In genomic region chr15:28110416-28110975, GRCh38 we compare ENCODE assay signal across 22 cellular contexts. TPM values are rescaled to one million over a fixed set of nuclear protein-coding genes. Genes with fewer than 3 reads are reported as not detected.
DNase-seq lines count a peak whose midpoint lies in the region; ATAC-seq and TF ChIP-seq lines count a peak whose summit lies in the region.
"Had no signal": no experiment of that assay in that cellular context is flagged by ENCODE, and none has a peak within 500 bp of the region (broad histone marks: within the 10 kb centered on the region; RNA-seq: fewer than 3 reads in every experiment).

No MANE protein-coding gene starts in this region.

- no peak overlapping the region for H3K4me3 ChIP-seq in tibial nerve
- H3K4me3 ChIP-seq: body of pancreas, left lung had no signal

- peaks cover 0 to 14% of the 10 kb centered on the region in 2 donors for H3K27me3 ChIP-seq in tibial nerve

- no peak for TF ChIP-seq POLR2A in tibial nerve (IDR thresholded peaks at IDR 0.05)

- H3K4me1 Mint-ChIP-seq in natural killer cell, result peaks cover 24 to 33% of the 10 kb centered on the region in 2 donors
- peaks cover 14 to 28% of the 10 kb centered on the region in 2 donors for H3K4me1 Mint-ChIP-seq in natural killer cell treated with Interleukin-12 subunit alpha and Interleukin-12 subunit beta and Interleukin-15 and Interleukin-18, amount 100 ng/mL, for 72 hours (ENCODE audit: low read depth in 2 of 2)

- no peaks in the 10 kb centered on the region for H3K9me3 ChIP-seq in tibial nerve
- H3K9me3 ChIP-seq: body of pancreas, left lung, neutrophil had no signal

- H3K4me1 ChIP-seq in tibial nerve, result peaks cover 0 to 17% (median 13%) of the 10 kb centered on the region in 4 donors

- H3K36me3 Mint-ChIP-seq in natural killer cell, result peaks cover 9% of the 10 kb centered on the region
- H3K36me3 Mint-ChIP-seq in natural killer cell treated with Interleukin-12 subunit alpha and Interleukin-12 subunit beta and Interleukin-15 and Interleukin-18, amount 100 ng/mL, for 72 hours, result peaks cover 14% of the 10 kb centered on the region

- ATAC-seq in natural killer cell (no peak), left lobe of liver (no peak), GM18858 (IDR thresholded peaks at IDR 0.05; ENCODE audit: unreplicated experiment) (no peak)
- no peak for ATAC-seq in natural killer cell treated with Interleukin-12 subunit alpha and Interleukin-12 subunit beta and Interleukin-15 and Interleukin-18, amount 100 ng/mL, for 72 hours
- ATAC-seq: activated naive CD4-positive, alpha-beta T cell treated with anti-CD3 and anti-CD28 coated beads, Interleukin-2, amount 50 U/mL, for 72 hours; activated T-cell treated with anti-CD3 and anti-CD28 coated beads, Interleukin-2, amount 50 U/mL, for 4 hours; body of pancreas; left lung; Right ventricle myocardium inferior had no signal

- peaks cover 3 to 47% (median 22%) of the 10 kb centered on the region in 3 donors for H3K36me3 ChIP-seq in tibial nerve

- no peak for TF ChIP-seq EP300 in tibial nerve (IDR thresholded peaks at IDR 0.05)

- peak overlapping the region; percentile 81 to 86 for H3K27ac Mint-ChIP-seq in natural killer cell
- H3K27ac Mint-ChIP-seq in natural killer cell treated with Interleukin-12 subunit alpha and Interleukin-12 subunit beta and Interleukin-15 and Interleukin-18, amount 100 ng/mL, for 72 hours, result no peak overlapping the region
- H3K27ac Mint-ChIP-seq: activated naive CD4-positive, alpha-beta T cell treated with anti-CD3 and anti-CD28 coated beads, Interleukin-2, amount 50 U/mL, for 72 hours; T-helper 1 cell treated with Interleukin-12 subunit alpha and Interleukin-12 subunit beta and Interleukin-4 antibody, amounts not matched to agents 30 μg/mL and 1 μg/mL, for 36 hours had no signal

- H3K27ac ChIP-seq in tibial nerve, result no peak overlapping the region
- H3K27ac ChIP-seq: body of pancreas, epithelial cell of prostate, KMS-11, left lung, neutrophil had no signal

- peaks cover 0 to 8% of the 10 kb centered on the region in 2 donors for H3K27me3 Mint-ChIP-seq in natural killer cell (ENCODE audit: low read depth in 2 of 2)
- peaks cover 5 to 8% of the 10 kb centered on the region in 2 donors for H3K27me3 Mint-ChIP-seq in natural killer cell treated with Interleukin-12 subunit alpha and Interleukin-12 subunit beta and Interleukin-15 and Interleukin-18, amount 100 ng/mL, for 72 hours

- peak overlapping the region; percentile 60 for H3K4me3 Mint-ChIP-seq in natural killer cell
- no peak overlapping the region for H3K4me3 Mint-ChIP-seq in natural killer cell treated with Interleukin-12 subunit alpha and Interleukin-12 subunit beta and Interleukin-15 and Interleukin-18, amount 100 ng/mL, for 72 hours
- H3K4me3 Mint-ChIP-seq: activated T-cell treated with anti-CD3 and anti-CD28 coated beads, Interleukin-2, amount 50 U/mL, for 4 hours; T-helper 1 cell treated with Interleukin-12 subunit alpha and Interleukin-12 subunit beta and Interleukin-4 antibody, amounts not matched to agents 30 μg/mL and 1 μg/mL, for 36 hours had no signal

- intact Hi-C loops in natural killer cell (cut with micrococcal nuclease), result no loop called here

- WGBS in tibial nerve, 2 donors, result 49 to 53% methylated on average over 9 of the region's 9 CpGs

- H3K9me3 Mint-ChIP-seq in natural killer cell, result no peaks in the 10 kb centered on the region
- no peaks in the 10 kb centered on the region for H3K9me3 Mint-ChIP-seq in natural killer cell treated with Interleukin-12 subunit alpha and Interleukin-12 subunit beta and Interleukin-15 and Interleukin-18, amount 100 ng/mL, for 72 hours
- H3K9me3 Mint-ChIP-seq: activated naive CD4-positive, alpha-beta T cell treated with anti-CD3 and anti-CD28 coated beads, Interleukin-2, amount 50 U/mL, for 72 hours; activated T-cell treated with anti-CD3 and anti-CD28 coated beads, Interleukin-2, amount 50 U/mL, for 4 hours; T-helper 1 cell treated with Interleukin-12 subunit alpha and Interleukin-12 subunit beta and Interleukin-4 antibody, amounts not matched to agents 30 μg/mL and 1 μg/mL, for 36 hours had no signal

- TF ChIP-seq CTCF in natural killer cell (IDR thresholded peaks at IDR 0.05), result no peak
- TF ChIP-seq CTCF in tibial nerve (IDR thresholded peaks at IDR 0.05), result no peak

- DNase-seq in natural killer cell, result no peak
- no peak for DNase-seq in natural killer cell treated with Interleukin-12 subunit alpha and Interleukin-12 subunit beta and Interleukin-15 and Interleukin-18, amount 100 ng/mL, for 72 hours (ENCODE audit: low spot score)
- DNase-seq in cerebellar cortex (ENCODE audit: low spot score), result peak; percentile 81
- peak; percentile 31 for DNase-seq in left lobe of liver (ENCODE audit: low spot score)
- DNase-seq in H4 (ENCODE audit: low spot score), result no peak
- DNase-seq in tibial nerve (ENCODE audit: low spot score in 2 of 2), result no peak
- DNase-seq in SHP77 treated with DMSO at 0.1 percent for 48 hours (lab: John Stamatoyannopoulos, UW), result no peak
- DNase-seq: activated CD4-positive, alpha-beta T cell treated with anti-CD3 and anti-CD28 coated beads, Interleukin-2, amount 50 U/mL, for 48 hours; activated T-cell treated with anti-CD3 and anti-CD28 coated beads, Interleukin-2, amount 50 U/mL, for 4 hours; body of pancreas; left lung; NCI-H2029; NCI-H510A had no signal

RNA-seq across cellular contexts. Expression of gene OCA2, which starts 11.4 kb away (rescaled TPM):
- total RNA-seq in natural killer cell (1 to 10 TPM in 1 of 3 donors, under 1 TPM in 2; 0.35 to 1.5 (median 0.56) TPM), left lobe of liver (0.10 TPM), tibial nerve (10 to 100 TPM in 1 of 4 donors, 1 to 10 TPM in 2, not detected in 1; 2.7 to 19.7 (median 6.5) TPM)
- total RNA-seq in natural killer cell treated with Interleukin-12 subunit alpha and Interleukin-12 subunit beta and Interleukin-15 and Interleukin-18, amount 100 ng/mL, for 72 hours, result not detected
- 0.12 TPM in 1 of 2 replicates, not detected in the other for total RNA-seq in H4 (2014; rRNA removed; shearing (Covaris generic))
- total RNA-seq: activated naive CD4-positive, alpha-beta T cell treated with anti-CD3 and anti-CD28 coated beads, Interleukin-2, amount 50 U/mL, for 72 hours; activated T-cell treated with anti-CD3 and anti-CD28 coated beads, Interleukin-2, amount 50 U/mL, for 4 hours; body of pancreas; HT-29; mucosa of gallbladder; Right ventricle myocardium inferior had no signal

Comparison
In these comparisons a context has a peak if more than half of its experiments do, and no peak if none do; other contexts are left out.
1. H3K27ac Mint-ChIP-seq: peak in natural killer cell (2 of 2); none in natural killer cell treated with Interleukin-12 subunit alpha and Interleukin-12 subunit beta and Interleukin-15 and Interleukin-18, amount 100 ng/mL, for 72 hours (0 of 2).
2. DNase-seq: peak in cerebellar cortex (single experiment) and left lobe of liver (single experiment); none in natural killer cell (single experiment), natural killer cell treated with Interleukin-12 subunit alpha and Interleukin-12 subunit beta and Interleukin-15 and Interleukin-18, amount 100 ng/mL, for 72 hours (single experiment), H4 (single experiment), tibial nerve (0 of 2) and SHP77 treated with DMSO at 0.1 percent for 48 hours (single experiment).